ENCODE assay signal across 1 cellular context in genomic region chr2:234623521-234623991, GRCh38.
TF ChIP-seq lines count a peak whose summit lies in the region.

No MANE protein-coding gene starts in this region.

TF ChIP-seq in SK-N-SH, 30 proteins besides CTCF, POLR2A, EP300 and RAD21 (continued from another document):
- TF ChIP-seq REST (IDR thresholded peaks at IDR 0.05; ENCODE audit: low read depth, low read length), result no peak
- no peak for TF ChIP-seq GATA2 (CRISPR knock-in tag; IDR thresholded peaks at IDR 0.05)
- TF ChIP-seq POLR2AphosphoS5 (IDR thresholded peaks at IDR 0.05; ENCODE audit: low read depth, low read length), result no peak
- TF ChIP-seq YY1 (IDR thresholded peaks at IDR 0.05; ENCODE audit: low read depth), result no peak
- no peak for TF ChIP-seq RXRA (IDR thresholded peaks at IDR 0.05; ENCODE audit: borderline replicate concordance, low read depth)
- no peak for TF ChIP-seq ZBTB33 (IDR thresholded peaks at IDR 0.05; ENCODE audit: borderline replicate concordance, low read depth)
- no peak for TF ChIP-seq FOSL2 (IDR thresholded peaks at IDR 0.05; ENCODE audit: borderline replicate concordance, low read depth)
